Comparison of ENCODE assay signal across 8 cellular contexts in the genomic region with DNA sequence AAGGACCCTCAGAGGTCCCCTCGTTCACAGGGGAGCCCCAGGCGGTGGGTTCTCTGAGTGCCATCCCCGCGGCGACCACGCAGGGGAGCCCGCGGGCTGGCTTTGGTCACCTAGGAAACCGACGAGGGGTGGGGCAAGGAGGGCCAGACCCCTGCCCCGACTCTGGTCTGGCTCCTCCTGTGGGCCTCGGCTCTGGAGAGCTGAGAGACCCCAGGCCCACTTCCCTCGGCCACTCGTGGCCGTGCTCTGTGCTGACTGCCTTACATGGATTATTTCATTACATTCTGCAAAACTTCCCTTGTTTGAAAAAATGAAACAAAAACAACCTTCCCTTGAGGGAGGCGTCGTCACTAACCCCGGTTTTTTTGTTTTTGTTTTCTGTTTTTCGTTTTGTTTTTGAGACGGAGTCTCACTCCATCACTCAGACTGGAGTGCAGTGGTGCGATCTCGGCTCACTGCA. TPM values are rescaled to one million over a fixed set of nuclear protein-coding genes. Genes with fewer than 3 reads are reported as not detected.
A peak's percentile ranks its signal among the peaks of the same experiment; 100 is the strongest.
DNase-seq lines count a peak whose midpoint lies in the region; ATAC-seq and TF ChIP-seq lines count a peak whose summit lies in the region.

No MANE protein-coding gene starts in this region.

- H3K4me1 Mint-ChIP-seq in glutamatergic neuron (ENCODE audit: low read depth, unreplicated experiment), result peaks cover 4% of the 10 kb centered on the region

- H3K4me3 Mint-ChIP-seq in glutamatergic neuron (ENCODE audit: unreplicated experiment), result peak overlapping the region; percentile 28

- peak overlapping the region; percentile 84 for H2AFZ ChIP-seq in OCI-LY3 (ENCODE audit: low read depth, low read length)

- H3K36me3 Mint-ChIP-seq in glutamatergic neuron (ENCODE audit: unreplicated experiment), result no peaks in the 10 kb centered on the region

- H3K79me2 ChIP-seq in OCI-LY3 (ENCODE audit: low read length), result no peaks in the 10 kb centered on the region

- H3K9me3 ChIP-seq in OCI-LY3 (ENCODE audit: insufficient read depth, low read length), result peaks cover 12% of the 10 kb centered on the region

- H4K20me1 ChIP-seq in OCI-LY3 (ENCODE audit: insufficient read depth, low read length), result no peaks in the 10 kb centered on the region

- H3K27ac Mint-ChIP-seq in glutamatergic neuron (ENCODE audit: unreplicated experiment), result no peak overlapping the region

- H3K4me3 ChIP-seq in HFF-Myc (replicated peaks; ENCODE audit: low read depth, low read length) (peak overlapping the region; percentile 32), OCI-LY3 (ENCODE audit: low read length) (peak overlapping the region; percentile 67)

- peak overlapping the region; percentile 53 for H3K9ac ChIP-seq in OCI-LY3 (ENCODE audit: low read length)

- TF ChIP-seq CTCF in GM10266 (IDR thresholded peaks at IDR 0.05; ENCODE audit: control insufficient read depth, insufficient read depth, low read depth, missing control alignments), result peak; percentile 91
- TF ChIP-seq CTCF in HFF-Myc (IDR thresholded peaks at IDR 0.05; ENCODE audit: low read depth, low read length, missing control alignments), result peak; percentile 94
- peak; percentile 93 for TF ChIP-seq CTCF in OCI-LY3 (IDR thresholded peaks at IDR 0.05; ENCODE audit: low read depth, low read length)
- TF ChIP-seq CTCF in glutamatergic neuron (IDR thresholded peaks at IDR 0.05; ENCODE audit: partially characterized antibody, unreplicated experiment), result peak; percentile 87

- peaks cover 3% of the 10 kb centered on the region for H3K27me3 Mint-ChIP-seq in glutamatergic neuron (ENCODE audit: unreplicated experiment)

- H3K27ac ChIP-seq in OCI-LY3 (ENCODE audit: low read length), result peak overlapping the region; percentile 84

- ATAC-seq in sciatic nerve, result peak; percentile 84

- H3K36me3 ChIP-seq in OCI-LY3 (replicated peaks; ENCODE audit: low read depth, low read length), result peaks cover 12% of the 10 kb centered on the region

- peaks cover 53% of the 10 kb centered on the region for H3K4me1 ChIP-seq in OCI-LY3 (ENCODE audit: low read length)

- H3K27me3 ChIP-seq in OCI-LY3 (ENCODE audit: low read depth, low read length), result no peaks in the 10 kb centered on the region

- DNase-seq in GM10266 (ENCODE audit: extremely low spot score) (peak; percentile 70), HFF-Myc (ENCODE audit: extremely low read depth, low read depth) (no peak), glutamatergic neuron (peak; percentile 82), sciatic nerve (ENCODE audit: low spot score) (no peak), SW 1271 (lab: John Stamatoyannopoulos, UW) (no peak), A172 (ENCODE audit: low spot score) (no peak)
- DNase-seq in activated effector memory CD4-positive, alpha-beta T cell treated with Interleukin-2 at 50 U/mL for 16 hours, result peak; percentile 59

- intact Hi-C loops in sciatic nerve (cut with DNase I), result no loop called here

- peak overlapping the region; percentile 68 for H3K4me2 ChIP-seq in OCI-LY3 (ENCODE audit: low read length)

- H3K9me3 Mint-ChIP-seq in glutamatergic neuron (ENCODE audit: unreplicated experiment), result peaks cover 6% of the 10 kb centered on the region

RNA-seq across cellular contexts. Expression of a gene that starts 15.2 kb away (rescaled TPM):
- not detected for total RNA-seq in glutamatergic neuron (ENCODE audit: unreplicated experiment)
- total RNA-seq in sciatic nerve, result 40.0 TPM
- 0.26 and 0.43 TPM in 2 replicates for total RNA-seq in A172 (2014; rRNA removed; shearing (Covaris generic))

RNA-seq across cellular contexts. Expression of a gene that starts 23.1 kb away (rescaled TPM):
- total RNA-seq in glutamatergic neuron (ENCODE audit: unreplicated experiment) (not detected), sciatic nerve (18.9 TPM)
- total RNA-seq in A172 (2014; rRNA removed; shearing (Covaris generic)), result 51.7 and 60.2 TPM in 2 replicates

RNA-seq across cellular contexts. Expression of a gene that starts 54.9 kb away (rescaled TPM):
- total RNA-seq in glutamatergic neuron (ENCODE audit: unreplicated experiment) (not detected), sciatic nerve (not detected)
- total RNA-seq in A172 (2014; rRNA removed; shearing (Covaris generic)), result not detected in 2 replicates

Comparison
In these comparisons a context has a peak if more than half of its experiments do, and no peak if none do; other contexts are left out.
1. DNase-seq: peak in GM10266 (single experiment), activated effector memory CD4-positive, alpha-beta T cell treated with Interleukin-2 at 50 U/mL for 16 hours (single experiment) and glutamatergic neuron (single experiment); none in HFF-Myc (single experiment), sciatic nerve (single experiment), SW 1271 (0 of 2) and A172 (single experiment).
2. RNA of a gene that starts 15.2 kb away (total RNA-seq): 40.0 TPM in sciatic nerve (single experiment); 0.26 to 0.43 TPM in A172 and not detected in glutamatergic neuron (single experiment); every median in the first group is over 10 times any median in the second.
3. RNA of a gene that starts 23.1 kb away (total RNA-seq): 51.7 to 60.2 TPM in A172 and 18.9 TPM in sciatic nerve (single experiment); not detected in glutamatergic neuron (single experiment); every median in the first group is over 10 times any median in the second.
4. Peak in every context shown above with its lines, with median percentiles within 50 percentile points of each other: CTCF ChIP-seq.